ENCODE assay signal across 10 cellular contexts in the genomic region with DNA sequence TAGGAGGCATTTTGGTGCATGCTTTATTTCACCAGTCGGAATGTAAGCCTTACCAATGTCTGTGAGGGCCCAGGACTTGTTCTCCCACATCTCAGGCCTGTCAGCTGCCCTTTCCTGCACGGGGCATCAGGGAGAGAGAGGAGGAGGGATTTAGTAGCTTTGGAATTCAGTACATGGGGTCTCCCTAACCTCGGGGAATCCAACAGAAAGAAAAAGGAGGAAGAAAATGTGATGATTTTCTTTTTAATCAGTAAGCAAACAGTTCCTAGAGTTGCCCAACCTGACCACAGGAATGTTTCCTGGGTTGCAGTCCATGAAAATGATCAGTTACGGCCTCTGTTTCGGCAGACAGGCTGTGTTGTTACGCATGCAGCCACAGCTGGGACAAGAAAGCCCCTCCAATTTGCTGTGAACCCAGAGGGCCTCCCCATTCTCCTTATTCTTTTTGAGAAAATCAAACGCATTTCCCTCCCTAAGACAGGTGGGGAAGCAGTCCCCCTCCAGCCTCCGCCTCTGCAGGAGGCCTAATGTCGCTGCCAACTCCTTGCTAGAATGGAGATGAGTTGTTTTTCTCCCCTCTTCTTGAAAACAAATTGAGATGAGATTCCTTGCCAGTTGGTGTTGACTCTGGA. TPM values are rescaled to one million over a fixed set of nuclear protein-coding genes. Genes with fewer than 3 reads are reported as not detected.
DNase-seq lines count a peak whose midpoint lies in the region; ATAC-seq and TF ChIP-seq lines count a peak whose summit lies in the region.
"Had no signal": no experiment of that assay in that cellular context is flagged by ENCODE, and none has a peak within 500 bp of the region (broad histone marks: within the 10 kb centered on the region; RNA-seq: fewer than 3 reads in every experiment).

No MANE protein-coding gene starts in this region.

- H3K9me3 Mint-ChIP-seq in nephron progenitor cell = no peaks in the 10 kb centered on the region

- no peaks in the 10 kb centered on the region for H3K36me3 Mint-ChIP-seq in nephron progenitor cell (ENCODE audit: low read depth)

- no peak for TF ChIP-seq CTCF in BJ (IDR thresholded peaks at IDR 0.05; ENCODE audit: insufficient read depth, low read depth, low read length)
- no peak for TF ChIP-seq CTCF in nephron progenitor cell (IDR thresholded peaks at IDR 0.05)
- no peak for TF ChIP-seq CTCF in GM20000 (IDR thresholded peaks at IDR 0.05; ENCODE audit: extremely low read depth, missing control alignments)

- no peak for ATAC-seq in HG02623 (IDR thresholded peaks at IDR 0.05; ENCODE audit: unreplicated experiment)

- no peaks in the 10 kb centered on the region; the same call in 1 of the 2 replicates for H3K36me3 ChIP-seq in BJ (ENCODE audit: control insufficient read depth, insufficient read depth, low read length)

- peaks cover 7% of the 10 kb centered on the region for H3K27me3 Mint-ChIP-seq in nephron progenitor cell (ENCODE audit: low read depth, poor library complexity)

- H3K4me1 Mint-ChIP-seq in nephron progenitor cell = peaks cover 26% of the 10 kb centered on the region

- in situ Hi-C loops in G401 (cut with HindIII; ENCODE audit: low sequenced_read_pairs) = no loop called here

- H3K4me3 ChIP-seq in BJ (ENCODE audit: low read depth, low read length) = no peak overlapping the region

- no peaks in the 10 kb centered on the region; the same call in 1 of the 2 replicates for H3K27me3 ChIP-seq in BJ (ENCODE audit: control insufficient read depth, insufficient read depth, low read length)

- peak; percentile 26 for DNase-seq in BJ (ENCODE audit: low read depth)
- peak; percentile 74 for DNase-seq in MV-4-11 (lab: John Stamatoyannopoulos, UW)
- DNase-seq in epidermal melanocyte (ENCODE audit: insufficient read length, low spot score) = peak; percentile 77
- no peak for DNase-seq in nephron progenitor cell
- DNase-seq in GM20000 (ENCODE audit: low spot score) = no peak
- DNase-seq in G401 (ENCODE audit: low spot score) = no peak
- no peak for DNase-seq in CD1c-positive myeloid dendritic cell (ENCODE audit: extremely low spot score)
- DNase-seq: activated gamma-delta T cell treated with Interleukin-2 at 50 U/mL for 16 hours, NCI-H82 had no signal

- H3K4me3 Mint-ChIP-seq in nephron progenitor cell = no peak overlapping the region

- H3K27ac Mint-ChIP-seq in nephron progenitor cell = peak overlapping the region; percentile 19

- POLR2A ChIA-PET in BJ (lab: Charles Lee) = no interaction called here

- CTCF ChIA-PET in BJ (lab: Yijun Ruan, JAX) = interaction anchor here (1.4 to 3.1 kb wide), 2 partner anchors 10 to 200 kb away, joined by 5 to 9 read pairs; no protein-coding TSS in a partner anchor

RNA-seq across cellular contexts. Expression of gene TANGO6, which starts 53.1 kb away (rescaled TPM):
- 13.0 and 14.6 TPM in 2 replicates for polyA plus RNA-seq in BJ (2011; rRNA removed)
- 58.5 and 83.2 TPM in 2 replicates for polyA minus RNA-seq in BJ (2011; rRNA and poly(A)+ RNA removed)
- total RNA-seq in G401 (2014; rRNA removed; shearing (Covaris generic)) = 23.8 and 31.5 TPM in 2 replicates

RNA-seq across cellular contexts. Expression of gene CDH1, which starts 53.2 kb away (rescaled TPM):
- polyA plus RNA-seq in BJ (2011; rRNA removed) = 0.16 and 0.26 TPM in 2 replicates
- 0.10 and 0.33 TPM in 2 replicates for polyA minus RNA-seq in BJ (2011; rRNA and poly(A)+ RNA removed)
- total RNA-seq in G401 (2014; rRNA removed; shearing (Covaris generic)) = 1.9 and 2.4 TPM in 2 replicates

Comparison
In these comparisons a context has a peak if more than half of its experiments do, and no peak if none do; other contexts are left out.
1. DNase-seq: peak in BJ (single experiment), MV-4-11 (single experiment) and epidermal melanocyte (single experiment); none in nephron progenitor cell (single experiment), GM20000 (single experiment), G401 (single experiment) and CD1c-positive myeloid dendritic cell (single experiment).